In genomic region chr16:19555186-19555937, GRCh38 we compare ENCODE assay signal across 8 cellular contexts. TPM values are rescaled to one million over a fixed set of nuclear protein-coding genes. Genes with fewer than 3 reads are reported as not detected.
DNase-seq lines count a peak whose midpoint lies in the region; ATAC-seq and TF ChIP-seq lines count a peak whose summit lies in the region.

A gene with protein sequence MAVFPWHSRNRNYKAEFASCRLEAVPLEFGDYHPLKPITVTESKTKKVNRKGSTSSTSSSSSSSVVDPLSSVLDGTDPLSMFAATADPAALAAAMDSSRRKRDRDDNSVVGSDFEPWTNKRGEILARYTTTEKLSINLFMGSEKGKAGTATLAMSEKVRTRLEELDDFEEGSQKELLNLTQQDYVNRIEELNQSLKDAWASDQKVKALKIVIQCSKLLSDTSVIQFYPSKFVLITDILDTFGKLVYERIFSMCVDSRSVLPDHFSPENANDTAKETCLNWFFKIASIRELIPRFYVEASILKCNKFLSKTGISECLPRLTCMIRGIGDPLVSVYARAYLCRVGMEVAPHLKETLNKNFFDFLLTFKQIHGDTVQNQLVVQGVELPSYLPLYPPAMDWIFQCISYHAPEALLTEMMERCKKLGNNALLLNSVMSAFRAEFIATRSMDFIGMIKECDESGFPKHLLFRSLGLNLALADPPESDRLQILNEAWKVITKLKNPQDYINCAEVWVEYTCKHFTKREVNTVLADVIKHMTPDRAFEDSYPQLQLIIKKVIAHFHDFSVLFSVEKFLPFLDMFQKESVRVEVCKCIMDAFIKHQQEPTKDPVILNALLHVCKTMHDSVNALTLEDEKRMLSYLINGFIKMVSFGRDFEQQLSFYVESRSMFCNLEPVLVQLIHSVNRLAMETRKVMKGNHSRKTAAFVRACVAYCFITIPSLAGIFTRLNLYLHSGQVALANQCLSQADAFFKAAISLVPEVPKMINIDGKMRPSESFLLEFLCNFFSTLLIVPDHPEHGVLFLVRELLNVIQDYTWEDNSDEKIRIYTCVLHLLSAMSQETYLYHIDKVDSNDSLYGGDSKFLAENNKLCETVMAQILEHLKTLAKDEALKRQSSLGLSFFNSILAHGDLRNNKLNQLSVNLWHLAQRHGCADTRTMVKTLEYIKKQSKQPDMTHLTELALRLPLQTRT (plus strand): TSS chr16:19555703. CDS start chr16:19555730, 27 bp downstream.

- no peaks in the 10 kb centered on the region for H3K9me3 Mint-ChIP-seq in IgD-negative memory B cell

- peak within 1 kb of the TSS; percentile 92 to 99 (median 98) for H3K4me3 Mint-ChIP-seq in IgD-negative memory B cell

- ATAC-seq in GM21528 (IDR thresholded peaks at IDR 0.05; ENCODE audit: low FRiP score, unreplicated experiment) (peak; percentile 95), mucosa of descending colon (peak; percentile 99)

- no peaks in the 10 kb centered on the region for H3K36me3 Mint-ChIP-seq in IgD-negative memory B cell

- no peaks in the 10 kb centered on the region for H3K27me3 Mint-ChIP-seq in IgD-negative memory B cell

- TF ChIP-seq CTCF in epithelial cell of esophagus (IDR thresholded peaks at IDR 0.05; ENCODE audit: insufficient read depth, low read depth, low read length, missing control alignments) (peak; percentile 79), mucosa of descending colon (IDR thresholded peaks at IDR 0.05) (peak; percentile 76)

- no peaks in the 10 kb centered on the region for H3K36me3 ChIP-seq in mucosa of descending colon (ENCODE audit: low read depth)

- H3K9me3 ChIP-seq in mucosa of descending colon = no peaks in the 10 kb centered on the region

- peak; percentile 94 for DNase-seq in DMS153 (lab: John Stamatoyannopoulos, UW)
- peak; percentile 98 for DNase-seq in OCI-M1 (lab: John Stamatoyannopoulos, UW)
- peak; percentile 94 for DNase-seq in activated T-cell treated with anti-CD3 and anti-CD28 coated beads for 48 hours (ENCODE audit: low read depth)
- DNase-seq in epithelial cell of esophagus (ENCODE audit: low read depth) = peak; percentile 99
- DNase-seq in mucosa of descending colon = peak; percentile 98 to 99 (median 99)
- DNase-seq in stimulated activated CD8-positive, alpha-beta memory T cell treated with anti-CD3 and anti-CD28 coated beads, Interleukin-4, amount 100 ng/mL, for 24 hours (ENCODE audit: low read depth) = peak; percentile 94

- H3K4me1 ChIP-seq in mucosa of descending colon (ENCODE audit: low read depth) = peaks cover 11% of the 10 kb centered on the region

- H3K4me1 Mint-ChIP-seq in IgD-negative memory B cell = peaks cover 16 to 18% (median 18%) of the 10 kb centered on the region in 3 donors

- peak within 1 kb of the TSS; percentile 74 to 96 (median 75) for H3K27ac Mint-ChIP-seq in IgD-negative memory B cell

- H3K4me3 ChIP-seq in epithelial cell of esophagus (ENCODE audit: low read length) (peak within 1 kb of the TSS; percentile 88), mucosa of descending colon (peak within 1 kb of the TSS; percentile 65)

- intact Hi-C loops in mucosa of descending colon (cut with DNase I, micrococcal nuclease) = loop anchor here (5.0 kb wide), 1 partner anchor 332 kb away; no protein-coding TSS in a partner anchor

RNA-seq across cellular contexts. Expression of the gene that starts here (rescaled TPM):
- 38.2 TPM for polyA plus RNA-seq in IgD-negative memory B cell
- 10 to 100 TPM; 47.2 to 61.7 (median 61.4) TPM for total RNA-seq in mucosa of descending colon

Comparison
In these comparisons a context has a peak if more than half of its experiments do, and no peak if none do; other contexts are left out.
1. Peak in every context shown above with its lines: DNase-seq, ATAC-seq and H3K4me3 ChIP-seq.